Comparison of ENCODE assay signal across 19 cellular contexts in the genomic region with DNA sequence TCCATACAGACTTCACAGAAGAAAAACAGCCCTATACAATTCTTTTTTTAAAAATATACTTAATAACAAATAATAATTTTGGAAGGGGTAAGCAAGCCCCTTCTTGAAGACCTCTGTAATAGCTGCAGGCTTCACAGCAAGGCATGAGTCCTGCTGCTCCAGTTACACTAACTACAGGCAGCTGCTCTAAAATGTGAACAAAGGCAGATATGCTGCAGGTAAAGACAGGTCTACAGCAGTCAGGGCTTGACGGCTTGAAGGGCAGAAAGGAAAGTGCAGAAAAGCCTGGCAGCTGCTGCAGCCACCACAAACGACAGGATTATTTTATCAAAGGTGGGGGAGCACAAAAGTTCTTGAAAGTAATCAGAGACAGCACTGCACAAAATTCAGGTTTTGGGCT. TPM values are rescaled to one million over a fixed set of nuclear protein-coding genes. Genes with fewer than 3 reads are reported as not detected.
DNase-seq lines count a peak whose midpoint lies in the region; ATAC-seq and TF ChIP-seq lines count a peak whose summit lies in the region.
"Had no signal": no experiment of that assay in that cellular context is flagged by ENCODE, and none has a peak within 500 bp of the region (broad histone marks: within the 10 kb centered on the region; RNA-seq: fewer than 3 reads in every experiment).

No MANE protein-coding gene starts in this region.

- H3K4me3 Mint-ChIP-seq in WTC11 = no peak overlapping the region
- H3K4me3 Mint-ChIP-seq: CD8-positive, alpha-beta memory T cell had no signal

- H3K27me3 Mint-ChIP-seq in WTC11 (ENCODE audit: low read depth) = no peaks in the 10 kb centered on the region

- H3K4ac ChIP-seq in mesenchymal stem cell (ENCODE audit: low read depth in 1 of 2, low read length in 2 of 2) = no peak overlapping the region

- no peak for TF ChIP-seq CTCF in WTC11 (IDR thresholded peaks at IDR 0.05)
- no peak for TF ChIP-seq CTCF in gastroesophageal sphincter (IDR thresholded peaks at IDR 0.05)

- no peak for TF ChIP-seq EP300 in gastroesophageal sphincter (IDR thresholded peaks at IDR 0.05)

- WGBS in gastroesophageal sphincter (ENCODE audit: low coverage in 1 of 2), 2 donors = 17 to 40% methylated on average over 1 to 2 of the region's 2 CpGs
- 88% methylated on average over 2 of the region's 2 CpGs for WGBS in mesenchymal stem cell

- in situ Hi-C loops in G401 (cut with HindIII; ENCODE audit: low sequenced_read_pairs) = no loop called here

- H3K4me2 ChIP-seq in mesenchymal stem cell (ENCODE audit: low read length, poor library complexity, severe bottlenecking) = no peak overlapping the region
- H3K4me2 ChIP-seq: SK-N-SH had no signal

- no peak overlapping the region for H2AK5ac ChIP-seq in mesenchymal stem cell (ENCODE audit: low read length, severe bottlenecking)

- H3K14ac ChIP-seq in mesenchymal stem cell (ENCODE audit: low read length in 2 of 2) = no peak overlapping the region

- TF ChIP-seq POLR2A in gastroesophageal sphincter (IDR thresholded peaks at IDR 0.05) = no peak

- H2BK12ac ChIP-seq in mesenchymal stem cell (ENCODE audit: low read length in 2 of 2) = no peak overlapping the region

- H3K36me3 ChIP-seq in gastroesophageal sphincter (no peaks in the 10 kb centered on the region), mesenchymal stem cell (ENCODE audit: control insufficient read depth in 1 of 2, insufficient read depth in 2 of 2, low read depth in 1 of 2, low read length in 2 of 2) (peaks cover 0 to 3% of the 10 kb centered on the region in 2 experiments)

- H3K9ac ChIP-seq in mesenchymal stem cell (ENCODE audit: low read length) = no peak overlapping the region
- H3K9ac ChIP-seq: SK-N-SH had no signal

- CTCF ChIA-PET in WTC11 (lab: Charles Lee) = interaction anchor here (1.2 to 2.4 kb wide), 3 partner anchors 8 to 14 kb away, joined by 3 to 12 read pairs (median 5); no protein-coding TSS in a partner anchor

- H2BK120ac ChIP-seq in mesenchymal stem cell (ENCODE audit: low read depth, low read length) = no peak overlapping the region

- no peak overlapping the region for H3K23ac ChIP-seq in mesenchymal stem cell (ENCODE audit: low read length in 2 of 2)

- H3K27me3 ChIP-seq in gastroesophageal sphincter = no peaks in the 10 kb centered on the region
- H3K27me3 ChIP-seq in mesenchymal stem cell (ENCODE audit: control insufficient read depth in 1 of 2, insufficient read depth in 1 of 2, low read length in 2 of 2) = peaks cover 0 to 11% of the 10 kb centered on the region in 2 experiments

- H2AFZ ChIP-seq in mesenchymal stem cell (ENCODE audit: low read depth, low read length) = no peak overlapping the region

- POLR2A ChIA-PET in WTC11 (lab: Charles Lee) = interaction anchor here (1.0 kb wide), 1 partner anchor 57 kb away, joined by 3 read pairs; no protein-coding TSS in a partner anchor

- no peak overlapping the region for H3K27ac Mint-ChIP-seq in WTC11
- H3K27ac Mint-ChIP-seq: CD8-positive, alpha-beta memory T cell had no signal

- no peak overlapping the region for H4K8ac ChIP-seq in mesenchymal stem cell (ENCODE audit: low read length)

- ATAC-seq in WTC11 (peak; percentile 56), gastroesophageal sphincter (no peak), HG02870 (IDR thresholded peaks at IDR 0.05; ENCODE audit: unreplicated experiment) (no peak), GM21360 (IDR thresholded peaks at IDR 0.05; ENCODE audit: unreplicated experiment) (no peak)
- ATAC-seq: Panc1 had no signal

- no peak overlapping the region for H2BK15ac ChIP-seq in mesenchymal stem cell (ENCODE audit: low read depth, poor library complexity, severe bottlenecking)

- H2BK5ac ChIP-seq in mesenchymal stem cell (ENCODE audit: low read depth, low read length, poor library complexity, severe bottlenecking) = no peak overlapping the region

- H3K4me3 ChIP-seq in gastroesophageal sphincter (no peak overlapping the region), mesenchymal stem cell (ENCODE audit: insufficient read depth in 1 of 2, low read depth in 1 of 2, low read length in 2 of 2) (no peak overlapping the region)

- peaks cover 17% of the 10 kb centered on the region for H3K4me1 Mint-ChIP-seq in WTC11
- H3K4me1 Mint-ChIP-seq: CD8-positive, alpha-beta memory T cell had no signal

- H3K27ac ChIP-seq in gastroesophageal sphincter = peak overlapping the region; percentile 41 to 84 (median 60)
- no peak overlapping the region for H3K27ac ChIP-seq in mesenchymal stem cell (ENCODE audit: low read length, poor library complexity, severe bottlenecking)
- H3K27ac ChIP-seq: C4-2B had no signal

- H3K9me3 ChIP-seq in gastroesophageal sphincter = no peaks in the 10 kb centered on the region
- no peaks in the 10 kb centered on the region for H3K9me3 ChIP-seq in mesenchymal stem cell (ENCODE audit: control insufficient read depth, low read length)
- H3K9me3 ChIP-seq: SK-N-SH had no signal

- H3K79me1 ChIP-seq in mesenchymal stem cell (replicated peaks; ENCODE audit: low read length, poor library complexity, severe bottlenecking) = peaks cover 18% of the 10 kb centered on the region

- 0 out of 2 replicates have a peak, but pooled peaks cover 4% of the 10 kb centered on the region for H3K36me3 Mint-ChIP-seq in WTC11
- H3K36me3 Mint-ChIP-seq: CD8-positive, alpha-beta memory T cell had no signal

- H4K91ac ChIP-seq in mesenchymal stem cell (ENCODE audit: low read length) = no peak overlapping the region

- DNase-seq in G401 (ENCODE audit: low spot score) (peak; percentile 26), NCI-H146 (lab: John Stamatoyannopoulos, UW) (peak; percentile 38), WTC11 (ENCODE audit: low spot score) (no peak), GOT3 (lab: John Stamatoyannopoulos, UW) (no peak), mesenchymal stem cell (no peak)
- DNase-seq: Calu3; CD8-positive, alpha-beta memory T cell; GF-D8; H7; KBM-7; NCI-H1930; NCI-H69; SIG-M5; SK-N-SH had no signal

- H3K18ac ChIP-seq in mesenchymal stem cell (ENCODE audit: low read depth in 1 of 2, low read length in 2 of 2) = no peak overlapping the region

- no peaks in the 10 kb centered on the region for H3K9me3 Mint-ChIP-seq in WTC11
- H3K9me3 Mint-ChIP-seq: CD8-positive, alpha-beta memory T cell had no signal

- peaks cover 0 to 41% (median 3%) of the 10 kb centered on the region in 3 donors for H3K4me1 ChIP-seq in gastroesophageal sphincter
- H3K4me1 ChIP-seq in mesenchymal stem cell (ENCODE audit: control insufficient read depth, insufficient read depth, low read depth, low read length) = peaks cover 2% of the 10 kb centered on the region

TF ChIP-seq in WTC11, 78 proteins besides CTCF, POLR2A, EP300 and RAD21:
- TF ChIP-seq, protein P1, sequence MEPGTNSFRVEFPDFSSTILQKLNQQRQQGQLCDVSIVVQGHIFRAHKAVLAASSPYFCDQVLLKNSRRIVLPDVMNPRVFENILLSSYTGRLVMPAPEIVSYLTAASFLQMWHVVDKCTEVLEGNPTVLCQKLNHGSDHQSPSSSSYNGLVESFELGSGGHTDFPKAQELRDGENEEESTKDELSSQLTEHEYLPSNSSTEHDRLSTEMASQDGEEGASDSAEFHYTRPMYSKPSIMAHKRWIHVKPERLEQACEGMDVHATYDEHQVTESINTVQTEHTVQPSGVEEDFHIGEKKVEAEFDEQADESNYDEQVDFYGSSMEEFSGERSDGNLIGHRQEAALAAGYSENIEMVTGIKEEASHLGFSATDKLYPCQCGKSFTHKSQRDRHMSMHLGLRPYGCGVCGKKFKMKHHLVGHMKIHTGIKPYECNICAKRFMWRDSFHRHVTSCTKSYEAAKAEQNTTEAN (CRISPR knock-in tag; IDR thresholded peaks at IDR 0.05) = no peak

RNA-seq across cellular contexts. Expression of gene FAXC, which starts 11.3 kb away (rescaled TPM):
- total RNA-seq in G401 (2014; rRNA removed; shearing (Covaris generic)) = 0.71 and 2.3 TPM in 2 replicates
- total RNA-seq in WTC11 (2021) (10.2 to 12.9 TPM (median 11.1 TPM) in 3 replicates), gastroesophageal sphincter (10 to 100 TPM; 18.4 to 48.4 (median 22.6) TPM)
- 0.83 TPM for polyA plus RNA-seq in mesenchymal stem cell (2013, experiment 1 of 2)
- polyA plus RNA-seq in mesenchymal stem cell (2013, experiment 2 of 2) = 0.88 TPM
- total RNA-seq: CD8-positive, alpha-beta memory T cell had no signal
- polyA plus RNA-seq: CD8-positive, alpha-beta memory T cell had no signal

RNA-seq across cellular contexts. Expression of gene COQ3, which starts 55.8 kb away (rescaled TPM):
- total RNA-seq in G401 (2014; rRNA removed; shearing (Covaris generic)) = 10.5 and 14.0 TPM in 2 replicates
- total RNA-seq in WTC11 (2021) (13.9 to 16.0 TPM (median 14.1 TPM) in 3 replicates), gastroesophageal sphincter (10 to 100 TPM in 2 of 4 donors, 1 to 10 TPM in 2; 3.2 to 13.4 (median 7.8) TPM)
- 5.6 TPM for polyA plus RNA-seq in mesenchymal stem cell (2013, experiment 1 of 2)
- polyA plus RNA-seq in mesenchymal stem cell (2013, experiment 2 of 2) = 6.5 TPM

Comparison
In these comparisons a context has a peak if more than half of its experiments do, and no peak if none do; other contexts are left out.
1. DNase-seq: peak in G401 (single experiment) and NCI-H146 (single experiment); none in WTC11 (single experiment), GOT3 (single experiment) and mesenchymal stem cell (single experiment).